8 cellular contexts compared by ENCODE assay signal in genomic region chr20:49916146-49917002, GRCh38. TPM values are rescaled to one million over a fixed set of nuclear protein-coding genes. Genes with fewer than 3 reads are reported as not detected.
DNase-seq lines count a peak whose midpoint lies in the region; ATAC-seq and TF ChIP-seq lines count a peak whose summit lies in the region.

No MANE protein-coding gene starts in this region.

- no peak for TF ChIP-seq POLR2A in testis (IDR thresholded peaks at IDR 0.05)

- no peak for DNase-seq in activated CD4-positive, alpha-beta T cell treated with anti-CD3 and anti-CD28 coated beads, Interleukin-2, amount 10 ng/mL, durations not matched to agents 24 days and 14 days
- DNase-seq in activated CD4-positive, alpha-beta T cell treated with anti-CD3 and anti-CD28 coated beads for 4 hours, result no peak
- peak; percentile 57 for DNase-seq in NCI-H345 (lab: John Stamatoyannopoulos, UW)
- DNase-seq in brain microvascular endothelial cell, result no peak
- peak; percentile 78 for DNase-seq in left lobe of liver (ENCODE audit: low spot score)
- DNase-seq in testis, result no peak
- DNase-seq in CD1c-positive myeloid dendritic cell (ENCODE audit: extremely low spot score), result no peak

- peaks cover 23% of the 10 kb centered on the region for H3K4me1 Mint-ChIP-seq in activated CD4-positive, alpha-beta T cell treated with anti-CD3 and anti-CD28 coated beads, Interleukin-2, amount 10 ng/mL, durations not matched to agents 24 days and 14 days

- H3K36me3 ChIP-seq in brain microvascular endothelial cell (replicated peaks) (no peaks in the 10 kb centered on the region), testis (ENCODE audit: low read depth, missing control alignments) (no peaks in the 10 kb centered on the region)

- H3K27ac ChIP-seq in brain microvascular endothelial cell (peak overlapping the region; percentile 100), testis (peak overlapping the region in 1 of 2 donors; percentile 99)

- TF ChIP-seq CTCF in brain microvascular endothelial cell (IDR thresholded peaks at IDR 0.05; ENCODE audit: low read depth, low read length, missing control alignments) (no peak), testis (IDR thresholded peaks at IDR 0.05) (no peak)

- H3K27me3 ChIP-seq in brain microvascular endothelial cell (replicated peaks) (no peaks in the 10 kb centered on the region), testis (no peaks in the 10 kb centered on the region)

- no peaks in the 10 kb centered on the region for H3K27me3 Mint-ChIP-seq in activated CD4-positive, alpha-beta T cell treated with anti-CD3 and anti-CD28 coated beads, Interleukin-2, amount 10 ng/mL, durations not matched to agents 24 days and 14 days

- intact Hi-C loops in activated CD4-positive, alpha-beta T cell treated with anti-CD3 and anti-CD28 coated beads, Interleukin-2, amount 10 ng/mL, durations not matched to agents 24 days and 14 days (cut with micrococcal nuclease), result no loop called here
- intact Hi-C loops in testis (cut with DNase I; ENCODE audit: low total_unique reads), result no loop called here

- peak overlapping the region; percentile 100 for H3K27ac Mint-ChIP-seq in activated CD4-positive, alpha-beta T cell treated with anti-CD3 and anti-CD28 coated beads, Interleukin-2, amount 10 ng/mL, durations not matched to agents 24 days and 14 days

- H3K36me3 Mint-ChIP-seq in activated CD4-positive, alpha-beta T cell treated with anti-CD3 and anti-CD28 coated beads, Interleukin-2, amount 10 ng/mL, durations not matched to agents 24 days and 14 days (ENCODE audit: low read depth), result no peaks in the 10 kb centered on the region

- no peaks in the 10 kb centered on the region for H3K9me3 ChIP-seq in testis

- WGBS in testis, 2 donors, result 26 to 29% methylated on average over 19 of the region's 19 CpGs

- H3K9me3 Mint-ChIP-seq in activated CD4-positive, alpha-beta T cell treated with anti-CD3 and anti-CD28 coated beads, Interleukin-2, amount 10 ng/mL, durations not matched to agents 24 days and 14 days, result no peaks in the 10 kb centered on the region

- in situ Hi-C loops in brain microvascular endothelial cell (cut with HindIII; ENCODE audit: low pct_ligation_motif_present, low sequenced_read_pairs), result no loop called here

- H3K4me3 ChIP-seq in brain microvascular endothelial cell (ENCODE audit: low read depth, low read length), result peak overlapping the region; percentile 92
- H3K4me3 ChIP-seq in testis, result peak overlapping the region; percentile 96 to 99

- H3K4me1 ChIP-seq in testis, result peaks cover 24% of the 10 kb centered on the region

- ATAC-seq in left lobe of liver, result peak; percentile 74
- ATAC-seq in HG03045 (IDR thresholded peaks at IDR 0.05; ENCODE audit: unreplicated experiment), result no peak

- peak overlapping the region; percentile 96 for H3K4me3 Mint-ChIP-seq in activated CD4-positive, alpha-beta T cell treated with anti-CD3 and anti-CD28 coated beads, Interleukin-2, amount 10 ng/mL, durations not matched to agents 24 days and 14 days

RNA-seq across cellular contexts. Expression of gene SPATA2, which starts 1.0 kb away (rescaled TPM):
- total RNA-seq in activated CD4-positive, alpha-beta T cell treated with anti-CD3 and anti-CD28 coated beads, Interleukin-2, amount 10 ng/mL, durations not matched to agents 24 days and 14 days, result 8.8 and 9.9 TPM in 2 replicates
- total RNA-seq in left lobe of liver (3.2 TPM), testis (10 to 100 TPM; 21.9 to 26.0 TPM)
- polyA plus RNA-seq in testis (ENCODE audit: insufficient read depth, low read depth, low replicate concordance), result 30.7 TPM

RNA-seq across cellular contexts. Expression of gene RNF114, which starts 19.8 kb away (rescaled TPM):
- 60.1 and 69.3 TPM in 2 replicates for total RNA-seq in activated CD4-positive, alpha-beta T cell treated with anti-CD3 and anti-CD28 coated beads, Interleukin-2, amount 10 ng/mL, durations not matched to agents 24 days and 14 days
- total RNA-seq in left lobe of liver, result 42.6 TPM
- total RNA-seq in testis, result 100 to 1,000 TPM; 472 to 531 TPM
- polyA plus RNA-seq in testis (ENCODE audit: insufficient read depth, low read depth, low replicate concordance), result 479 TPM

Comparison
In these comparisons a context has a peak if more than half of its experiments do, and no peak if none do; other contexts are left out.
1. DNase-seq: peak in NCI-H345 (single experiment) and left lobe of liver (single experiment); none in activated CD4-positive, alpha-beta T cell treated with anti-CD3 and anti-CD28 coated beads, Interleukin-2, amount 10 ng/mL, durations not matched to agents 24 days and 14 days (single experiment), activated CD4-positive, alpha-beta T cell treated with anti-CD3 and anti-CD28 coated beads for 4 hours (0 of 2), brain microvascular endothelial cell (single experiment), testis (single experiment) and CD1c-positive myeloid dendritic cell (single experiment).